Comparison of ENCODE assay signal across 16 cellular contexts in the genomic region with DNA sequence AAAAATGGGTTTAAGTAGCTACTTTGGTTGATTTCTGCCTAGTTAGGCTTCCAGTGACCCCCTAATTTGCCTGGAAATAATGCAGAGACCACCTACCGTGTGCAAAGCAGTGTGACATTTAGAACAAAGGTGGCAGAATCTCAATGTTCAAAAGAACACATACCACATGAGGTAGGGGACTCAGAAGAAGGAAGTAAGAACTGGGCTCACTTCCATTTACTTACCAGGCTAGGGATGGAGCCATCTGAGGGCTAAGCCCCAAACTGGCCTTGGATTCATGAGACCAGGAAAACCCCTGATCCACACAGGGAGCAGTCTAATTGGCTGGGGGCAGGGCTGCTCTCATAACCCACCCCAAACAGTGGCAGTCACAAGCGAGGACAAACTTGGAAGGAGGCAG.
"Had no signal": no experiment of that assay in that cellular context is flagged by ENCODE, and none has a peak within 500 bp of the region (broad histone marks: within the 10 kb centered on the region; RNA-seq: fewer than 3 reads in every experiment).

No MANE protein-coding gene starts in this region.

- H3K27me3 ChIP-seq: gastroesophageal sphincter, upper lobe of right lung had no signal

- H3K36me3 Mint-ChIP-seq: activated CD4-positive, alpha-beta memory T cell treated with anti-CD3 and anti-CD28 coated beads for 36 hours; immature natural killer cell; naive thymus-derived CD4-positive, alpha-beta T cell had no signal

- H3K27ac ChIP-seq: gastroesophageal sphincter, lower lobe of right lung, psoas muscle, upper lobe of right lung had no signal

- H3K4me1 Mint-ChIP-seq: immature natural killer cell; naive thymus-derived CD4-positive, alpha-beta T cell had no signal

- ATAC-seq: gastroesophageal sphincter; left cardiac atrium; lower lobe of right lung; naive thymus-derived CD4-positive, alpha-beta T cell; psoas muscle; sciatic nerve; stimulated activated naive CD8-positive, alpha-beta T cell treated with anti-CD3 and anti-CD28 coated beads, Interleukin-15, Interleukin-2, amounts not matched to agents 100 U/mL and 50 U/mL, for 24 hours; upper lobe of right lung had no signal

- DNase-seq: activated CD4-positive, alpha-beta memory T cell treated with anti-CD3 and anti-CD28 coated beads for 36 hours; activated CD4-positive, alpha-beta T cell treated with anti-CD3 and anti-CD28 coated beads for 1 hour; activated CD8-positive, alpha-beta memory T cell treated with anti-CD3 and anti-CD28 coated beads, Interleukin-2, amount 50 U/mL, for 4 hours; activated naive CD4-positive, alpha-beta T cell; aorta; immature natural killer cell; left cardiac atrium; lower lobe of right lung; naive thymus-derived CD4-positive, alpha-beta T cell; psoas muscle; stimulated activated CD4-positive, alpha-beta T cell treated with anti-CD3 and anti-CD28 coated beads, Interleukin-2, amount 100 ng/mL, for 48 hours; stimulated activated naive CD8-positive, alpha-beta T cell treated with anti-CD3 and anti-CD28 coated beads, Interleukin-15, Interleukin-2, amounts not matched to agents 100 U/mL and 50 U/mL, for 24 hours; T-helper 2 cell; upper lobe of right lung had no signal

- H3K27ac Mint-ChIP-seq: activated CD4-positive, alpha-beta memory T cell treated with anti-CD3 and anti-CD28 coated beads for 36 hours; immature natural killer cell; naive thymus-derived CD4-positive, alpha-beta T cell had no signal

- H3K27me3 Mint-ChIP-seq: activated CD4-positive, alpha-beta memory T cell treated with anti-CD3 and anti-CD28 coated beads for 36 hours; naive thymus-derived CD4-positive, alpha-beta T cell had no signal

- H3K4me3 ChIP-seq: gastroesophageal sphincter, lower lobe of right lung, psoas muscle, upper lobe of right lung had no signal

- H3K4me1 ChIP-seq: lower lobe of right lung, psoas muscle, upper lobe of right lung had no signal

- H3K9me3 ChIP-seq: gastroesophageal sphincter, lower lobe of right lung, psoas muscle, upper lobe of right lung had no signal

- H3K36me3 ChIP-seq: gastroesophageal sphincter, lower lobe of right lung, upper lobe of right lung had no signal

- H3K4me3 Mint-ChIP-seq: activated CD4-positive, alpha-beta memory T cell treated with anti-CD3 and anti-CD28 coated beads for 36 hours; immature natural killer cell; naive thymus-derived CD4-positive, alpha-beta T cell had no signal
